18 cellular contexts compared by ENCODE assay signal in genomic region chr7:90657481-90657880, GRCh38.
DNase-seq lines count a peak whose midpoint lies in the region; ATAC-seq and FAIRE-seq lines count a peak whose summit lies in the region.
"Had no signal": no experiment of that assay in that cellular context is flagged by ENCODE, and none has a peak within 500 bp of the region (broad histone marks: within the 10 kb centered on the region; RNA-seq: fewer than 3 reads in every experiment).

No MANE protein-coding gene starts in this region.

- FAIRE-seq in urothelium cell line (lab: Jason Lieb, UNC): no peak
- FAIRE-seq: GM12878, H54 had no signal

- DNase-seq in A172 (ENCODE audit: low spot score): peak; percentile 15
- DNase-seq in RPMI7951 (ENCODE audit: low read depth): peak; percentile 21
- peak; percentile 27 for DNase-seq in astrocyte of the hippocampus (ENCODE audit: low read depth, low spot score)
- no peak for DNase-seq in urothelium cell line (ENCODE audit: low spot score)
- no peak for DNase-seq in activated CD4-positive, CD25-positive, alpha-beta regulatory T cell (lab: John Stamatoyannopoulos, UW)
- DNase-seq: 8988T; C1 segment of cervical spinal cord; Calu3; CD4-positive, alpha-beta memory T cell; COR-L47; DMS79; EL; GDM1; GOT3; HFFc6 had no signal

- ATAC-seq in HG03159 (IDR thresholded peaks at IDR 0.05; ENCODE audit: unreplicated experiment): no peak
- ATAC-seq: GM12878 had no signal

Comparison
In these comparisons a context has a peak if more than half of its experiments do, and no peak if none do; other contexts are left out.
1. DNase-seq: peak in A172 (single experiment), RPMI7951 (single experiment) and astrocyte of the hippocampus (single experiment); none in urothelium cell line (single experiment) and activated CD4-positive, CD25-positive, alpha-beta regulatory T cell (0 of 4).